8 cellular contexts compared by ENCODE assay signal in the genomic region with DNA sequence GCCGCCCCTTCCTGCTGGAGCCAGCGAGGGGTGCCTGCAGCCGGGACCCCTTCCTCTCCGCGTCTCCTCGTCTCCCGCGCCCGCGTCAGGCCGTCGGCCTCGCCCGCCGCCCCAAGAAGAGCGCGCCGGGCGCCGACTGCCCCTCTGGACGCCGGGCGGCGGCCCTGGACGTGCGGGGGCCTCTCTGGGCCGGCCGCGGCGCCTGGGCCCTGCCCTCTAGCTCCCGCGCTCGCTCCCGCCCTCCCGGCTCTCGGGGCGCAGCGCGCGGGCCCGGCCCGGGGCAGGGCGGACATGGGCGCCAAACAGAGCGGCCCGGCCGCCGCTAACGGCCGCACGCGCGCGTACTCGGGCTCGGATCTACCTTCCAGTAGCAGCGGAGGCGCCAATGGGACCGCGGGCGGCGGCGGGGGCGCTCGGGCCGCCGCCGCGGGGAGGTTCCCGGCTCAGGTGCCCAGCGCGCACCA. TPM values are rescaled to one million over a fixed set of nuclear protein-coding genes. Genes with fewer than 3 reads are reported as not detected.
DNase-seq lines count a peak whose midpoint lies in the region; ATAC-seq and TF ChIP-seq lines count a peak whose summit lies in the region.

No MANE protein-coding gene starts in this region.

- H3K27me3 ChIP-seq in DND-41 (ENCODE audit: insufficient read depth, low read length, poor library complexity) (no peaks in the 10 kb centered on the region), upper lobe of right lung (no peaks in the 10 kb centered on the region)

- peaks cover 45% of the 10 kb centered on the region for H3K79me2 ChIP-seq in DND-41 (ENCODE audit: insufficient read depth, low read length)

- H2AFZ ChIP-seq in DND-41 (ENCODE audit: low read depth, low read length), result peak overlapping the region; percentile 56

- H3K27ac ChIP-seq in DND-41 (ENCODE audit: low read length) (peak overlapping the region; percentile 94), KOPT-K1 (ENCODE audit: low read depth, low read length, poor library complexity, severe bottlenecking) (peak overlapping the region; percentile 91), epithelial cell of prostate (peak overlapping the region; percentile 91), upper lobe of right lung (peak overlapping the region; percentile 95)

- peak; percentile 40 for DNase-seq in DND-41
- DNase-seq in activated CD8-positive, alpha-beta memory T cell treated with anti-CD3 and anti-CD28 coated beads, Interleukin-2, amount 50 U/mL, for 48 hours, result peak; percentile 69
- no peak for DNase-seq in epithelial cell of prostate (ENCODE audit: low read depth, low spot score)
- no peak for DNase-seq in natural killer cell
- DNase-seq in upper lobe of right lung, result no peak
- DNase-seq in NCI-H2196 treated with DMSO at 0.1 percent for 48 hours (lab: John Stamatoyannopoulos, UW; ENCODE audit: unreplicated experiment), result no peak

- H3K9me3 ChIP-seq in DND-41 (ENCODE audit: insufficient read depth, low read length, severe bottlenecking) (peaks cover 2% of the 10 kb centered on the region), KOPT-K1 (ENCODE audit: insufficient read depth, low read length, poor library complexity, severe bottlenecking) (no peaks in the 10 kb centered on the region), upper lobe of right lung (no peaks in the 10 kb centered on the region)

- TF ChIP-seq CTCF in DND-41 (IDR thresholded peaks at IDR 0.05; ENCODE audit: borderline replicate concordance, extremely low read depth, low read length, poor library complexity, severe bottlenecking) (no peak), natural killer cell (IDR thresholded peaks at IDR 0.05) (no peak), upper lobe of right lung (IDR thresholded peaks at IDR 0.05) (no peak)

- peaks cover 25% of the 10 kb centered on the region for H4K20me1 ChIP-seq in DND-41 (ENCODE audit: insufficient read depth, low read length)

- H3K4me3 Mint-ChIP-seq in natural killer cell, result peak overlapping the region; percentile 84

- H3K36me3 Mint-ChIP-seq in natural killer cell, result peaks cover 13% of the 10 kb centered on the region

- intact Hi-C loops in natural killer cell (cut with micrococcal nuclease), result loop anchor here (1.0 to 10.0 kb wide), 3 partner anchors 38 to 150 kb away; a partner anchor contains a TSS
- intact Hi-C loops in upper lobe of right lung (cut with DNase I), result no loop called here

- peak overlapping the region; percentile 89 to 98 for H3K27ac Mint-ChIP-seq in natural killer cell

- H3K4me1 ChIP-seq in DND-41 (ENCODE audit: insufficient read depth, low read length) (peaks cover 45% of the 10 kb centered on the region), upper lobe of right lung (peaks cover 27% of the 10 kb centered on the region)

- ATAC-seq in DND-41 (ENCODE audit: insufficient read depth, low read depth) (no peak), GM21529 (IDR thresholded peaks at IDR 0.05; ENCODE audit: unreplicated experiment) (peak; percentile 15), natural killer cell (peak; percentile 5 to 7 (median 6)), upper lobe of right lung (peak; percentile 42)

- peaks cover 55% of the 10 kb centered on the region in 2 donors for H3K4me1 Mint-ChIP-seq in natural killer cell

- H3K9ac ChIP-seq in DND-41 (ENCODE audit: low read depth, low read length), result peak overlapping the region; percentile 99

- H3K4me2 ChIP-seq in DND-41 (ENCODE audit: insufficient read depth, low read length), result peak overlapping the region; percentile 77

- H3K4me3 ChIP-seq in DND-41 (ENCODE audit: low read depth in 1 of 2, low read length in 2 of 2) (peak overlapping the region; percentile 39 to 75; a peak in 3 of 4 replicates), upper lobe of right lung (peak overlapping the region; percentile 82)

- no peaks in the 10 kb centered on the region for H3K27me3 Mint-ChIP-seq in natural killer cell (ENCODE audit: low read depth in 2 of 2)

- H3K36me3 ChIP-seq in DND-41 (ENCODE audit: insufficient read depth, low read length) (no peaks in the 10 kb centered on the region; the same call in 1 of the 2 replicates), KOPT-K1 (ENCODE audit: insufficient read depth, low read length) (no peaks in the 10 kb centered on the region), upper lobe of right lung (no peaks in the 10 kb centered on the region)

- peaks cover 0 to 9% of the 10 kb centered on the region in 2 donors for H3K9me3 Mint-ChIP-seq in natural killer cell

RNA-seq across cellular contexts. Expression of a gene that starts 0.7 kb away (rescaled TPM):
- total RNA-seq in natural killer cell (10 to 100 TPM; 35.0 to 43.7 (median 36.3) TPM), upper lobe of right lung (24.6 TPM)

Comparison
In these comparisons a context has a peak if more than half of its experiments do, and no peak if none do; other contexts are left out.
1. DNase-seq: peak in DND-41 (single experiment) and activated CD8-positive, alpha-beta memory T cell treated with anti-CD3 and anti-CD28 coated beads, Interleukin-2, amount 50 U/mL, for 48 hours (single experiment); none in epithelial cell of prostate (single experiment), natural killer cell (single experiment), upper lobe of right lung (single experiment) and NCI-H2196 treated with DMSO at 0.1 percent for 48 hours (single experiment).
2. Peak in every context shown above with its lines, with median percentiles within 50 percentile points of each other: H3K27ac ChIP-seq.